ENCODE assay signal across 8 cellular contexts in the genomic region with DNA sequence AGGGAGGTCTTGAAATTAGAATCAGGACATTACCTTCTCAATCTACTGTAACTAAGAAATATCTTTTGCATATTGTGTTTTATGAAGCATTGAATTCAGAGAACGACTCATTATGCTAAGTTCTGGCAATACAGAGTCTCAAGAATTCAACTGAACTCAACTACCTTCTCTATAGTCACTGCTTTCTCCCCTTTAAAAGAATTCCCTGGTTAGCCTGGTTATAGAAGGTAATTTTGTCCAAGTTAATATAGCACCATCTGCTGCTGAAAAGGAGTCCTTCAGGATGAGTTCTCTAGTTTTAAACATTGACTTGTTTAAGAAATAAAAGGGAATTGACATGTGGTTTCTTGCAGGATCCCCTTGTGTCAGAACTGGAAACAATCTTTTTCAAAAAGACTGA.
A peak's percentile ranks its signal among the peaks of the same experiment; 100 is the strongest.
DNase-seq lines count a peak whose midpoint lies in the region; ATAC-seq, FAIRE-seq and TF ChIP-seq lines count a peak whose summit lies in the region.

No MANE protein-coding gene starts in this region.

- no peak overlapping the region for H2BK20ac ChIP-seq in H1 (ENCODE audit: low read length)

- no peak overlapping the region for H2BK120ac ChIP-seq in H1 (replicated peaks; ENCODE audit: low read depth, low read length)

- H3K79me1 ChIP-seq in H1 (ENCODE audit: low read depth, low read length): no peaks in the 10 kb centered on the region

- ATAC-seq in HG02588 (IDR thresholded peaks at IDR 0.05; ENCODE audit: unreplicated experiment) (no peak), GM19452 (IDR thresholded peaks at IDR 0.05; ENCODE audit: unreplicated experiment) (no peak), HG03520 (IDR thresholded peaks at IDR 0.05; ENCODE audit: unreplicated experiment) (no peak)

- H3K23me2 ChIP-seq in H1 (ENCODE audit: low read depth, low read length): no peaks in the 10 kb centered on the region

- no peaks in the 10 kb centered on the region for H3F3A ChIP-seq in neural cell (ENCODE audit: insufficient read depth, low read length, poor library complexity, severe bottlenecking)

- peak; percentile 55 for TF ChIP-seq RAD21 in H1 (IDR thresholded peaks at IDR 0.05 in 1 of 2, conservative IDR thresholded peaks at IDR 0.05 in 1 of 2; ENCODE audit: low read depth in 2 of 2, low read length in 2 of 2)
- TF ChIP-seq RAD21 in neural cell (conservative IDR thresholded peaks at IDR 0.05): peak; percentile 51

- H3K27me3 ChIP-seq in H1 (replicated peaks in 1 of 4; ENCODE audit: control insufficient read depth in 3 of 4, extremely low read depth in 1 of 4, insufficient read depth in 3 of 4, low read length in 3 of 4) (no peaks in the 10 kb centered on the region), neural cell (ENCODE audit: insufficient read depth, low read depth, low read length) (no peaks in the 10 kb centered on the region)

- H2AFZ ChIP-seq in H1 (ENCODE audit: low read length) (no peak overlapping the region), neural cell (ENCODE audit: low read depth, low read length) (no peak overlapping the region)

- H2BK5ac ChIP-seq in H1 (ENCODE audit: low read depth, low read length): no peak overlapping the region

- no peak overlapping the region for H4K8ac ChIP-seq in H1 (ENCODE audit: extremely low read depth, insufficient read depth, low read length)

- H3K4me2 ChIP-seq in H1 (ENCODE audit: insufficient read depth in 1 of 2, low read depth in 2 of 2, low read length in 2 of 2) (no peak overlapping the region), neural cell (ENCODE audit: low read length) (no peak overlapping the region)

- H3K9ac ChIP-seq in H1 (replicated peaks in 1 of 4; ENCODE audit: extremely low read depth in 1 of 4, low read depth in 3 of 4, low read length in 3 of 4) (no peak overlapping the region), neural cell (ENCODE audit: low read length) (no peak overlapping the region)

- H3K79me2 ChIP-seq in H1 (ENCODE audit: control insufficient read depth in 1 of 2, insufficient read depth in 2 of 2, low read length in 2 of 2): no peaks in the 10 kb centered on the region
- H3K79me2 ChIP-seq in neural cell (replicated peaks; ENCODE audit: insufficient read depth, low read length): no peaks in the 10 kb centered on the region

- DNase-seq in EL: peak; percentile 25
- peak; percentile 9 for DNase-seq in NCI-H2171 (lab: John Stamatoyannopoulos, UW)
- no peak for DNase-seq in H1 (ENCODE audit: low read depth in 1 of 2, low spot score in 2 of 2)
- DNase-seq in NCI-H2081 treated with DMSO at 0.1 percent for 48 hours (lab: John Stamatoyannopoulos, UW): no peak

- no peak overlapping the region for H4K5ac ChIP-seq in H1 (ENCODE audit: insufficient read length, low read depth, low read length)

- CTCF ChIA-PET in H1 (lab: Charles Lee; ENCODE audit: partially characterized antibody): interaction anchor here (0.7 to 12.0 kb wide), 7 partner anchors 10 to 167 kb away, joined by 3 to 84 read pairs (median 3); no protein-coding TSS in a partner anchor

- H3K9me2 ChIP-seq in neural cell (ENCODE audit: insufficient read depth, low read length): no peaks in the 10 kb centered on the region

- WGBS in H1 (ENCODE audit: extremely low coverage in 1 of 2, insufficient coverage in 1 of 2, insufficient read length in 1 of 2, insufficient replicate concordance in 2 of 2, low coverage in 1 of 2, low lambda C conversion rate in 2 of 2, missing lambda C conversion rate in 1 of 2), 2 experiments: 52% methylated on average over 1 of the region's 1 CpG; no CpG with 5 or more reads in 1 of the 2 experiments

- no peak overlapping the region for H4K91ac ChIP-seq in H1 (replicated peaks; ENCODE audit: insufficient read length, low read length)

- H4K20me1 ChIP-seq in H1 (replicated peaks in 1 of 2; ENCODE audit: control insufficient read depth in 1 of 2, insufficient read depth in 2 of 2, low read length in 2 of 2) (no peaks in the 10 kb centered on the region), neural cell (ENCODE audit: insufficient read depth) (no peaks in the 10 kb centered on the region)

- TF ChIP-seq CTCF in H1 (IDR thresholded peaks at IDR 0.05; ENCODE audit: control extremely low read depth in 1 of 3, insufficient read depth in 1 of 3, low read depth in 1 of 3, low read length in 3 of 3) (peak in 2 of 3 experiments; percentile 37 to 43; a peak in 2 of 4 replicates), neural cell (IDR thresholded peaks at IDR 0.05; ENCODE audit: poor library complexity, severe bottlenecking) (peak; percentile 55)

- no peak overlapping the region for H3K4ac ChIP-seq in H1 (replicated peaks; ENCODE audit: insufficient read length, low read depth, low read length)

- no peak for TF ChIP-seq EP300 in H1 (IDR thresholded peaks at IDR 0.05; ENCODE audit: borderline replicate concordance in 1 of 2, low read depth in 2 of 2, low read length in 2 of 2)
- TF ChIP-seq EP300 in neural cell (conservative IDR thresholded peaks at IDR 0.05; ENCODE audit: poor library complexity, severe bottlenecking): no peak

- FAIRE-seq in H1 (lab: Jason Lieb, UNC): no peak

- H3K9me3 ChIP-seq in H1 (ENCODE audit: insufficient read depth in 2 of 2, low read depth in 1 of 2, low read length in 1 of 2): no peaks in the 10 kb centered on the region
- H3K9me3 ChIP-seq in neural cell (ENCODE audit: low read length): no peaks in the 10 kb centered on the region

- no peak overlapping the region for H3K23ac ChIP-seq in H1 (ENCODE audit: insufficient read length)

- H2AK5ac ChIP-seq in H1 (ENCODE audit: low read depth, low read length): no peak overlapping the region

- no peak overlapping the region for H3K18ac ChIP-seq in H1 (ENCODE audit: extremely low read depth, low read length)

- H3K27ac ChIP-seq in H1 (ENCODE audit: low read depth, low read length) (no peak overlapping the region), neural cell (ENCODE audit: low read length) (no peak overlapping the region)

- H2BK12ac ChIP-seq in H1 (ENCODE audit: low read depth, low read length): no peak overlapping the region

- POLR2A ChIA-PET in H1 (lab: Charles Lee; ENCODE audit: partially characterized antibody): no interaction called here

- no peak for TF ChIP-seq POLR2A in H1 (IDR thresholded peaks at IDR 0.05; ENCODE audit: control extremely low read depth in 1 of 2, low read depth in 2 of 2, low read length in 2 of 2)

- no peak overlapping the region for H3K14ac ChIP-seq in H1 (ENCODE audit: insufficient read length)

- H3K4me3 ChIP-seq in H1 (ENCODE audit: extremely low read depth in 1 of 4, insufficient read depth in 2 of 4, low read depth in 3 of 4, low read length in 4 of 4) (no peak overlapping the region), neural cell (ENCODE audit: low read length) (no peak overlapping the region)

- H3K36me3 ChIP-seq in H1 (ENCODE audit: control insufficient read depth in 2 of 4, insufficient read depth in 4 of 4, low read length in 3 of 4): no peaks in the 10 kb centered on the region
- no peaks in the 10 kb centered on the region for H3K36me3 ChIP-seq in neural cell (ENCODE audit: insufficient read depth, low read length)

- no peak overlapping the region for H3K56ac ChIP-seq in H1 (replicated peaks; ENCODE audit: insufficient read length, low read depth, low read length)

- no peaks in the 10 kb centered on the region for H3K4me1 ChIP-seq in H1 (replicated peaks in 1 of 4; ENCODE audit: control insufficient read depth in 3 of 4, insufficient read depth in 4 of 4, low read length in 3 of 4)

- no peak overlapping the region for H2BK15ac ChIP-seq in H1 (ENCODE audit: low read length)

TF ChIP-seq in H1, 55 proteins besides CTCF, POLR2A, EP300 and RAD21:
- TF ChIP-seq, protein P1, sequence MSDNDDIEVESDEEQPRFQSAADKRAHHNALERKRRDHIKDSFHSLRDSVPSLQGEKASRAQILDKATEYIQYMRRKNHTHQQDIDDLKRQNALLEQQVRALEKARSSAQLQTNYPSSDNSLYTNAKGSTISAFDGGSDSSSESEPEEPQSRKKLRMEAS (IDR thresholded peaks at IDR 0.05): no peak
- TF ChIP-seq SIN3A (conservative IDR thresholded peaks at IDR 0.05 in 1 of 2, IDR thresholded peaks at IDR 0.05 in 1 of 2; ENCODE audit: low read depth in 1 of 2, low read length in 2 of 2) (no peak), CHD1 (IDR thresholded peaks at IDR 0.05; ENCODE audit: low read depth, low read length) (no peak), SP4 (IDR thresholded peaks at IDR 0.05; ENCODE audit: low read length) (no peak), NANOG (IDR thresholded peaks at IDR 0.05; ENCODE audit: insufficient read depth, low read depth, low read length, poor library complexity, severe bottlenecking) (no peak), SRF (IDR thresholded peaks at IDR 0.05; ENCODE audit: low read depth, low read length) (no peak)
- TF ChIP-seq, protein P2, sequence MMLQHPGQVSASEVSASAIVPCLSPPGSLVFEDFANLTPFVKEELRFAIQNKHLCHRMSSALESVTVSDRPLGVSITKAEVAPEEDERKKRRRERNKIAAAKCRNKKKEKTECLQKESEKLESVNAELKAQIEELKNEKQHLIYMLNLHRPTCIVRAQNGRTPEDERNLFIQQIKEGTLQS (IDR thresholded peaks at IDR 0.05; ENCODE audit: insufficient read depth, low read depth, low read length): no peak

TF ChIP-seq in neural cell, 6 proteins besides CTCF, POLR2A, EP300 and RAD21 (continues in another document):
- TF ChIP-seq TAF1 (IDR thresholded peaks at IDR 0.05; ENCODE audit: low read depth): no peak
- no peak for TF ChIP-seq MXI1 (conservative IDR thresholded peaks at IDR 0.05; ENCODE audit: poor library complexity, severe bottlenecking)
- peak; percentile 60 for TF ChIP-seq SMC3 (conservative IDR thresholded peaks at IDR 0.05; ENCODE audit: poor library complexity)
- no peak for TF ChIP-seq POLR2AphosphoS5 (IDR thresholded peaks at IDR 0.05)

Comparison
In these comparisons a context has a peak if more than half of its experiments do, and no peak if none do; other contexts are left out.
1. DNase-seq: peak in EL (single experiment) and NCI-H2171 (single experiment); none in H1 (0 of 2) and NCI-H2081 treated with DMSO at 0.1 percent for 48 hours (single experiment).